19 cellular contexts compared by ENCODE assay signal in the genomic region with DNA sequence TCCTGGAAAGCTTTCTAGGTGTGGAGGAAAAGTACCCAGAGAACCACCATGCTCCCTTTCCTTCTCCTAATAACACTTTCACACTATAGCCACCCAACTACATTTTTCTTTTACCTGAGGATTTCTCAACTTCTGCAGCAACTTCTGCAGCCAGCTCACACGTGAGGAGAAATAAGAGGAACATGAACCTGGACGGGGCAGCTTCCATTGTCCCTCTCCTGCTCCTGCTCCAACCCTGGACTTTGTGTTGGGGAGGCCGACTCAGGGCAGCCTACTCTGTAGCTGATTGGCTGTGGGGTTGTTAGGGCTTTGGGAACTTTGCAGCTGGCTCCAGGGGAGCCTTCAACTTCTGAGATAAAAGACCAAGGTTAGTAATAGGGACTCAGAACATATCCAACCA. TPM values are rescaled to one million over a fixed set of nuclear protein-coding genes. Genes with fewer than 3 reads are reported as not detected.
DNase-seq lines count a peak whose midpoint lies in the region; ATAC-seq, FAIRE-seq and TF ChIP-seq lines count a peak whose summit lies in the region.
"Had no signal": no experiment of that assay in that cellular context is flagged by ENCODE, and none has a peak within 500 bp of the region (broad histone marks: within the 10 kb centered on the region; RNA-seq: fewer than 3 reads in every experiment).

TSS of gene ERP27 (minus strand) at position 237 of the 400 bp plus-strand sequence. CDS start at position 208, 29 bp downstream.

- H2AFZ ChIP-seq in keratinocyte (ENCODE audit: control insufficient read depth, low read length) = no peak within 1 kb of the TSS

- no peaks in the 10 kb centered on the region for H3K27me3 ChIP-seq in keratinocyte (ENCODE audit: control insufficient read depth, extremely low read depth, insufficient read depth, low read length)
- H3K27me3 ChIP-seq: colonic mucosa, SJCRH30 had no signal

- TF ChIP-seq CTCF in activated B cell treated with CpG ODN at 0.5 μM for 24 hours (IDR thresholded peaks at IDR 0.05) (no peak), keratinocyte (optimal IDR thresholded peaks at IDR 0.05 in 1 of 3, IDR thresholded peaks at IDR 0.05 in 1 of 3, conservative IDR thresholded peaks at IDR 0.05 in 1 of 3; ENCODE audit: extremely low read depth in 1 of 3, insufficient read depth in 2 of 3, low read length in 3 of 3) (no peak)

- DNase-seq in activated CD4-positive, alpha-beta T cell treated with anti-CD3 and anti-CD28 coated beads, Interleukin-2, amount 10 ng/mL, durations not matched to agents 7 days and 5 days = no peak
- DNase-seq in activated CD4-positive, alpha-beta T cell treated with anti-CD3 and anti-CD28 coated beads, Interleukin-2, amount 50 U/mL, for 1 hour = no peak
- no peak for DNase-seq in activated B cell treated with CpG ODN at 0.5 μM for 24 hours
- DNase-seq in keratinocyte (ENCODE audit: low read depth, low spot score) = no peak
- no peak for DNase-seq in NCI-H128 (lab: John Stamatoyannopoulos, UW; ENCODE audit: unreplicated experiment)
- DNase-seq in effector CD8-positive, alpha-beta T cell (lab: John Stamatoyannopoulos, UW) = no peak
- DNase-seq in AG20443 (ENCODE audit: low spot score) = no peak
- DNase-seq: aorta; colonic mucosa; COR-L47; GF-D8; glutamatergic neuron; kidney glomerular epithelial cell; NCI-H446 treated with DMSO at 0.1 percent for 48 hours; posterior cingulate gyrus; SJCRH30; stimulated activated CD4-positive, alpha-beta T cell treated with anti-CD3 and anti-CD28 coated beads, Interleukin-12 subunit alpha, Interleukin-12 subunit beta, amount 100 ng/mL, for 4 hours had no signal

- H3K9me3 ChIP-seq in keratinocyte (ENCODE audit: control insufficient read depth, low read depth, low read length) = no peaks in the 10 kb centered on the region
- H3K9me3 ChIP-seq: A549, colonic mucosa, SJCRH30 had no signal

- H3K36me3 Mint-ChIP-seq in activated CD4-positive, alpha-beta T cell treated with anti-CD3 and anti-CD28 coated beads, Interleukin-2, amount 10 ng/mL, durations not matched to agents 7 days and 5 days (ENCODE audit: low read depth) = peaks cover 82% of the 10 kb centered on the region
- peaks cover 84% of the 10 kb centered on the region for H3K36me3 Mint-ChIP-seq in activated B cell treated with CpG ODN at 0.5 μM for 24 hours (ENCODE audit: low read depth)
- H3K36me3 Mint-ChIP-seq in stimulated activated memory B cell treated with anti-CD40 and anti-IgM and Interleukin-4, amounts not matched to agents 10 μg/mL and 1 μg/mL and 100 μg/mL, for 72 hours = peaks cover 68% of the 10 kb centered on the region

- CTCF ChIA-PET in activated CD4-positive, alpha-beta T cell treated with anti-CD3 and anti-CD28 coated beads, Interleukin-2, amount 10 ng/mL, durations not matched to agents 7 days and 5 days (lab: Charles Lee) = interaction anchor here (0.7 to 1.3 kb wide), 3 partner anchors 11 to 45 kb away, joined by 3 to 4 read pairs (median 3); no protein-coding TSS in a partner anchor
- CTCF ChIA-PET in activated B cell treated with CpG ODN at 0.5 μM for 24 hours (lab: Charles Lee) = interaction anchor here (0.7 to 4.2 kb wide), 4 partner anchors 17 to 92 kb away, joined by 3 to 31 read pairs (median 4); no protein-coding TSS in a partner anchor

- H3K9me3 Mint-ChIP-seq in activated CD4-positive, alpha-beta T cell treated with anti-CD3 and anti-CD28 coated beads, Interleukin-2, amount 10 ng/mL, durations not matched to agents 7 days and 5 days = no peaks in the 10 kb centered on the region
- H3K9me3 Mint-ChIP-seq in activated B cell treated with CpG ODN at 0.5 μM for 24 hours = peaks cover 2% of the 10 kb centered on the region
- H3K9me3 Mint-ChIP-seq in stimulated activated memory B cell treated with anti-CD40 and anti-IgM and Interleukin-4, amounts not matched to agents 10 μg/mL and 1 μg/mL and 100 μg/mL, for 72 hours = peaks cover 3% of the 10 kb centered on the region

- POLR2A ChIA-PET in activated CD4-positive, alpha-beta T cell treated with anti-CD3 and anti-CD28 coated beads, Interleukin-2, amount 10 ng/mL, durations not matched to agents 7 days and 5 days (lab: Charles Lee) = no interaction called here
- POLR2A ChIA-PET in activated B cell treated with CpG ODN at 0.5 μM for 24 hours (lab: Charles Lee) = interaction anchor here (0.6 to 4.2 kb wide), 3 partner anchors 10 to 43 kb away, joined by 3 to 49 read pairs (median 43); partner anchors contain the start of gene ARHGDIB

- no peak within 1 kb of the TSS for H3K4me3 Mint-ChIP-seq in activated CD4-positive, alpha-beta T cell treated with anti-CD3 and anti-CD28 coated beads, Interleukin-2, amount 10 ng/mL, durations not matched to agents 7 days and 5 days
- H3K4me3 Mint-ChIP-seq in activated B cell treated with CpG ODN at 0.5 μM for 24 hours = no peak within 1 kb of the TSS
- no peak within 1 kb of the TSS for H3K4me3 Mint-ChIP-seq in stimulated activated memory B cell treated with anti-CD40 and anti-IgM and Interleukin-4, amounts not matched to agents 10 μg/mL and 1 μg/mL and 100 μg/mL, for 72 hours

- H3K79me2 ChIP-seq in keratinocyte (ENCODE audit: control insufficient read depth, insufficient read depth, low read length) = no peaks in the 10 kb centered on the region

- dilution Hi-C loops in keratinocyte (cut with MboI; ENCODE audit: extremely low pct_ligation_motif_present, low sequenced_read_pairs) = no loop called here

- H3K27me3 Mint-ChIP-seq in activated CD4-positive, alpha-beta T cell treated with anti-CD3 and anti-CD28 coated beads, Interleukin-2, amount 10 ng/mL, durations not matched to agents 7 days and 5 days = no peaks in the 10 kb centered on the region
- no peaks in the 10 kb centered on the region for H3K27me3 Mint-ChIP-seq in activated B cell treated with CpG ODN at 0.5 μM for 24 hours
- no peaks in the 10 kb centered on the region for H3K27me3 Mint-ChIP-seq in stimulated activated memory B cell treated with anti-CD40 and anti-IgM and Interleukin-4, amounts not matched to agents 10 μg/mL and 1 μg/mL and 100 μg/mL, for 72 hours

- peaks cover 0 to 2% of the 10 kb centered on the region in 2 experiments for H3K36me3 ChIP-seq in keratinocyte (ENCODE audit: control insufficient read depth in 2 of 2, extremely low read depth in 1 of 2, insufficient read depth in 2 of 2, low read length in 2 of 2)
- H3K36me3 ChIP-seq: colonic mucosa, SJCRH30 had no signal

- H3K9me1 ChIP-seq in keratinocyte (ENCODE audit: control insufficient read depth, extremely low read depth, insufficient read depth, low read length) = no peaks in the 10 kb centered on the region

- peak within 1 kb of the TSS; percentile 50 for H3K27ac Mint-ChIP-seq in activated CD4-positive, alpha-beta T cell treated with anti-CD3 and anti-CD28 coated beads, Interleukin-2, amount 10 ng/mL, durations not matched to agents 7 days and 5 days
- H3K27ac Mint-ChIP-seq in activated B cell treated with CpG ODN at 0.5 μM for 24 hours = peak within 1 kb of the TSS; percentile 91
- peak within 1 kb of the TSS; percentile 83 for H3K27ac Mint-ChIP-seq in stimulated activated memory B cell treated with anti-CD40 and anti-IgM and Interleukin-4, amounts not matched to agents 10 μg/mL and 1 μg/mL and 100 μg/mL, for 72 hours

- no peak within 1 kb of the TSS for H3K27ac ChIP-seq in keratinocyte (ENCODE audit: control insufficient read depth, insufficient read depth, low read length)
- H3K27ac ChIP-seq: A549, colonic mucosa, SJCRH30 had no signal

- no peak within 1 kb of the TSS for H3K4me3 ChIP-seq in keratinocyte (ENCODE audit: control insufficient read depth in 2 of 3, extremely low read depth in 1 of 3, insufficient read depth in 2 of 3, low read depth in 1 of 3, low read length in 3 of 3)
- H3K4me3 ChIP-seq: A549, colonic mucosa, SJCRH30 had no signal

- intact Hi-C loops in activated B cell treated with CpG ODN at 0.5 μM for 24 hours (cut with micrococcal nuclease) = loop anchor here (2.0 kb wide), 1 partner anchor 14 kb away; no protein-coding TSS in a partner anchor

- H3K4me1 Mint-ChIP-seq in activated CD4-positive, alpha-beta T cell treated with anti-CD3 and anti-CD28 coated beads, Interleukin-2, amount 10 ng/mL, durations not matched to agents 7 days and 5 days = peaks cover 32% of the 10 kb centered on the region
- H3K4me1 Mint-ChIP-seq in activated B cell treated with CpG ODN at 0.5 μM for 24 hours = peaks cover 37% of the 10 kb centered on the region
- peaks cover 39% of the 10 kb centered on the region for H3K4me1 Mint-ChIP-seq in stimulated activated memory B cell treated with anti-CD40 and anti-IgM and Interleukin-4, amounts not matched to agents 10 μg/mL and 1 μg/mL and 100 μg/mL, for 72 hours

- peak within 1 kb of the TSS; percentile 16 for H3K4me2 ChIP-seq in keratinocyte (ENCODE audit: control insufficient read depth, extremely low read depth, insufficient read depth, low read depth, low read length)
- H3K4me2 ChIP-seq: A549 had no signal

- peaks cover 3% of the 10 kb centered on the region for H3K4me1 ChIP-seq in keratinocyte (ENCODE audit: control insufficient read depth, extremely low read depth, insufficient read depth, low read length)
- H3K4me1 ChIP-seq: A549, colonic mucosa, SJCRH30 had no signal

- H4K20me1 ChIP-seq in keratinocyte (ENCODE audit: control insufficient read depth, extremely low read depth, insufficient read depth, low read length) = no peaks in the 10 kb centered on the region

- no peak within 1 kb of the TSS for H3K9ac ChIP-seq in keratinocyte (ENCODE audit: control insufficient read depth, extremely low read depth, insufficient read depth, low read length)

- FAIRE-seq in keratinocyte (lab: Jason Lieb, UNC) = no peak
- FAIRE-seq: A549 had no signal

- no peak for ATAC-seq in activated B cell treated with CpG ODN at 0.5 μM for 24 hours (ENCODE audit: low read depth)
- no peak for ATAC-seq in stimulated activated memory B cell treated with anti-CD40 and anti-IgM and Interleukin-4, amounts not matched to agents 10 μg/mL and 1 μg/mL and 100 μg/mL, for 72 hours

RNA-seq across cellular contexts. Expression of gene ERP27, which starts in this region (rescaled TPM):
- 10 to 100 TPM in 1 of 2 experiments, 1 to 10 TPM in 1; 8.3 to 11.3 TPM for total RNA-seq in activated CD4-positive, alpha-beta T cell treated with anti-CD3 and anti-CD28 coated beads, Interleukin-2, amount 10 ng/mL, durations not matched to agents 7 days and 5 days
- total RNA-seq in activated B cell treated with CpG ODN at 0.5 μM for 24 hours = 3.8 and 5.4 TPM in 2 replicates
- 0.06 to 0.18 TPM (median 0.17 TPM) in 3 replicates for polyA plus RNA-seq in keratinocyte
- 0.60 TPM for polyA plus RNA-seq in keratinocyte (2011; ENCODE audit: low read depth)
- polyA plus RNA-seq in keratinocyte (2011; cell fraction: cytosol; rRNA removed) = 0.10 and 0.19 TPM in 2 replicates
- 0.15 and 0.23 TPM in 2 replicates for polyA plus RNA-seq in keratinocyte (2011; cell fraction: nucleus; rRNA removed)
- polyA plus RNA-seq in keratinocyte (2012; ENCODE audit: low replicate concordance) = 0.05 and 0.93 TPM in 2 replicates
- 0.10 to 0.33 TPM in 2 of 3 replicates, not detected in the other for polyA minus RNA-seq in keratinocyte
- not detected for polyA minus RNA-seq in keratinocyte (2011; cell fraction: cytosol; rRNA and poly(A)+ RNA removed)
- polyA minus RNA-seq in keratinocyte (2011; cell fraction: nucleus; rRNA and poly(A)+ RNA removed) = 0.47 TPM in 1 of 2 replicates, not detected in the other
- total RNA-seq: SJCRH30 had no signal
